In the genomic region with DNA sequence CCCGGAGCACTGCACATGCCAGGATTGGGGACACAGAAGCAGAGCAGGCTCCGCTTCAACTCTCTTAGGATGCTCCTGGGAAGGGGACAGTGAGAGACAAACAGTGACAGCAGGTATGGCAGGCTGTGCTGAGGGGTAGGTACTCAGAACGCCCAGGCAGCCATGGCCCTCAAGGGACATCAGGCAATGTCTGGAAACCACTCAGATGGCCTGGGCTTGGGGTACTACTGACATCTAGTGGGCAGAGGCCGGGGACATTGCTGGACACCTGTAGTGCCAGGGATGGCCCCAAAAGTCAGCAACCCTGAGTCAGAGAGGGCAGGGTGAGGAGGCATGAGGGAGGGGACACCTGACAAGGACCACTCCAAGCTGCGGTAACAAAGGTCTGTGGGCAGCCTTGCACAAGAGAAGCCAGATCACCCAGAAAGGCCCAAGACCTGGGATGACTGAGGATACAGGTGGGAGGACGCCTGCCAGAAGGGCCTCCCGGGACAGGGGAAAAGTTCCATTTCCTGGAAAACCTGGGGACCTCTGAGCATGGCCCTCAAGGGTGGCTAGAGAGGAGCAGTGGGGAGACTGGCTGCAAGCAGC, we compare ENCODE assay signal across 9 cellular contexts. TPM values are rescaled to one million over a fixed set of nuclear protein-coding genes. Genes with fewer than 3 reads are reported as not detected.
DNase-seq lines count a peak whose midpoint lies in the region; ATAC-seq and TF ChIP-seq lines count a peak whose summit lies in the region.
"Had no signal": no experiment of that assay in that cellular context is flagged by ENCODE, and none has a peak within 500 bp of the region (broad histone marks: within the 10 kb centered on the region; RNA-seq: fewer than 3 reads in every experiment).

No MANE protein-coding gene starts in this region.

- H3K4me2 ChIP-seq in PC-3 (ENCODE audit: low read length) (no peak overlapping the region), fibroblast of lung (ENCODE audit: extremely low read depth, insufficient read depth, low read length) (no peak overlapping the region)

- no TSS peak for BruUV-seq in PC-3 (replicated peaks; lab: Mats Ljungman, UMichigan)

- H3K9me3 ChIP-seq in PC-3 (ENCODE audit: low read length): no peaks in the 10 kb centered on the region
- H3K9me3 ChIP-seq in fibroblast of lung (ENCODE audit: control insufficient read depth, insufficient read depth, low read depth, low read length): no peaks in the 10 kb centered on the region
- no peaks in the 10 kb centered on the region for H3K9me3 ChIP-seq in psoas muscle

- DNase-seq in DMS 273 (lab: John Stamatoyannopoulos, UW; ENCODE audit: unreplicated experiment): peak; percentile 56
- no peak for DNase-seq in DMS 273 treated with DMSO at 0.1 percent for 48 hours (lab: John Stamatoyannopoulos, UW)
- DNase-seq in PC-3: peak; percentile 72
- DNase-seq in fibroblast of lung (ENCODE audit: low read depth in 2 of 2): peak; percentile 12 to 28
- DNase-seq in psoas muscle: peak; percentile 53 to 80
- DNase-seq in NCI-H2029 (lab: John Stamatoyannopoulos, UW): no peak
- DNase-seq in NCI-H2029 treated with DMSO at 0.1 percent for 48 hours (lab: John Stamatoyannopoulos, UW): no peak

- ATAC-seq in PC-3 (peak; percentile 87), psoas muscle (peak; percentile 33 to 56 (median 42)), HG02623 (IDR thresholded peaks at IDR 0.05; ENCODE audit: unreplicated experiment) (no peak)

- H3K27ac ChIP-seq in PC-3 (ENCODE audit: low read length) (no peak overlapping the region), fibroblast of lung (ENCODE audit: insufficient read depth, low read length) (no peak overlapping the region), psoas muscle (no peak overlapping the region)
- H3K27ac ChIP-seq: SK-N-MC had no signal

- H3K4me1 ChIP-seq in PC-3 (ENCODE audit: insufficient read depth, low read length): peaks cover 8% of the 10 kb centered on the region
- peaks cover 4% of the 10 kb centered on the region for H3K4me1 ChIP-seq in fibroblast of lung (ENCODE audit: control insufficient read depth, extremely low read depth, insufficient read depth, low read length)
- H3K4me1 ChIP-seq in psoas muscle: peaks cover 38% of the 10 kb centered on the region

- POLR2A ChIA-PET in PC-3 (lab: Charles Lee; ENCODE audit: unreplicated experiment): no interaction called here

- H3K9ac ChIP-seq in PC-3 (ENCODE audit: low read length) (no peak overlapping the region), fibroblast of lung (ENCODE audit: insufficient read depth, low read length) (no peak overlapping the region)

- 33 to 49% (median 37%) methylated on average over 7 of the region's 7 CpGs for WGBS in psoas muscle, 3 donors

- H3K9me2 ChIP-seq in PC-3 (replicated peaks; ENCODE audit: low read length): no peaks in the 10 kb centered on the region

- no peaks in the 10 kb centered on the region for H3F3A ChIP-seq in PC-3 (ENCODE audit: low read length, unreplicated experiment)

- H3K4me3 ChIP-seq in PC-3 (ENCODE audit: low read length): no peak overlapping the region
- no peak overlapping the region for H3K4me3 ChIP-seq in fibroblast of lung (replicated peaks in 1 of 4; ENCODE audit: control extremely low read depth in 1 of 4, insufficient read depth in 1 of 4, low read depth in 3 of 4, low read length in 4 of 4)
- H3K4me3 ChIP-seq in psoas muscle: no peak overlapping the region
- H3K4me3 ChIP-seq: SK-N-MC had no signal

- intact Hi-C loops in PC-3 (cut with micrococcal nuclease) (loop anchor here (1.0 kb wide), 1 partner anchor 74 kb away; the partner anchor contains the start of gene RASD1), psoas muscle (cut with DNase I) (loop anchor here (1.0 to 5.0 kb wide), 5 partner anchors 72 to 216 kb away; partner anchors contain the start of gene RASD1 (in 2 of the 2))

- no peaks in the 10 kb centered on the region for H3K79me2 ChIP-seq in PC-3 (ENCODE audit: low read length)
- no peaks in the 10 kb centered on the region for H3K79me2 ChIP-seq in fibroblast of lung (ENCODE audit: control insufficient read depth, insufficient read depth, low read length)

- H3K36me3 ChIP-seq in PC-3 (ENCODE audit: low read depth, low read length) (no peaks in the 10 kb centered on the region), fibroblast of lung (ENCODE audit: control insufficient read depth, insufficient read depth, low read length) (no peaks in the 10 kb centered on the region), psoas muscle (ENCODE audit: insufficient read depth in 1 of 2, low read depth in 1 of 2) (peaks cover 0 to 6% of the 10 kb centered on the region in 2 donors)

- CTCF ChIA-PET in PC-3 (lab: Charles Lee): no interaction called here

- peak; percentile 82 for TF ChIP-seq CTCF in PC-3 (conservative IDR thresholded peaks at IDR 0.05; ENCODE audit: low read depth, low read length)
- peak; percentile 36 to 37 for TF ChIP-seq CTCF in fibroblast of lung (conservative IDR thresholded peaks at IDR 0.05 in 1 of 2, IDR thresholded peaks at IDR 0.05 in 1 of 2; ENCODE audit: low read depth in 1 of 2, low read length in 2 of 2)
- peak; percentile 63 for TF ChIP-seq CTCF in psoas muscle (IDR thresholded peaks at IDR 0.05)

- H2AFZ ChIP-seq in PC-3 (ENCODE audit: low read length): no peak overlapping the region
- H2AFZ ChIP-seq in fibroblast of lung (ENCODE audit: low read length): no peak overlapping the region

- no peaks in the 10 kb centered on the region for H3K27me3 ChIP-seq in PC-3 (ENCODE audit: low read length)
- no peaks in the 10 kb centered on the region for H3K27me3 ChIP-seq in fibroblast of lung (ENCODE audit: control insufficient read depth, insufficient read depth, low read length)
- H3K27me3 ChIP-seq in psoas muscle (ENCODE audit: insufficient read depth in 3 of 3, low read length in 2 of 3): no peaks in the 10 kb centered on the region

- H4K20me1 ChIP-seq in PC-3 (ENCODE audit: low read length) (no peaks in the 10 kb centered on the region), fibroblast of lung (ENCODE audit: control insufficient read depth, extremely low read depth, insufficient read depth, low read length) (no peaks in the 10 kb centered on the region)

RNA-seq across cellular contexts. Expression of gene PEMT, which starts 21.2 kb away (rescaled TPM):
- 137 and 178 TPM in 2 replicates for total RNA-seq in PC-3 (2014; rRNA removed)
- total RNA-seq in fibroblast of lung: 17.5 and 18.0 TPM in 2 replicates
- 18.2 and 18.6 TPM in 2 replicates for polyA plus RNA-seq in fibroblast of lung
- 23.9 and 30.4 TPM in 2 replicates for polyA plus RNA-seq in fibroblast of lung (2012)
- polyA minus RNA-seq in fibroblast of lung (ENCODE audit: low replicate concordance): 38.6 TPM in 2 replicates
- total RNA-seq in psoas muscle: 10 to 100 TPM; 15.9 to 28.1 (median 21.7) TPM
- 10 to 100 TPM; 24.1 to 79.0 (median 35.7) TPM for polyA plus RNA-seq in psoas muscle

Comparison
In these comparisons a context has a peak if more than half of its experiments do, and no peak if none do; other contexts are left out.
1. DNase-seq: peak in DMS 273 (single experiment), PC-3 (single experiment), fibroblast of lung (2 of 2) and psoas muscle (2 of 2); none in DMS 273 treated with DMSO at 0.1 percent for 48 hours (single experiment), NCI-H2029 (single experiment) and NCI-H2029 treated with DMSO at 0.1 percent for 48 hours (single experiment).
2. Peak in every context shown above with its lines, with median percentiles within 50 percentile points of each other: CTCF ChIP-seq.